In the genomic region with DNA sequence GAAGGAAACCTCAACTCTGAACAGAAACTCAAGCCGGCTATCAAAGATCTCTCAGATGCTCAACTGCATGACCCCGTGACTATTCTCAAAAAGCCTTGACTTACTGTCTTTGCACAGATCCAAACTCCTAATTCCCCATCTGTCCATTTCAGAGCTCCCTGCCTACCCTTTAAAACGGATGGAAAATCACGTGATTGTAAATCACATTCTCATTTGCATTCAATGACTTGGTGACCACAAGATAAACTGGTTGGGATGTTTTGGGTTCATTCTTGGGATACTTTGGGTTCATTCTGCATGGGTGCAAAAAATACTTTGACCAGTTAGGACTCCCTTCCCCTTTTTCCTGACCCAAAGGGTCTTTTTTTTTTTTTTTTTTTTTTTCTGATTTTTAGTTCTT, we compare ENCODE assay signal across 1 cellular context.
TF ChIP-seq lines count a peak whose summit lies in the region.

No MANE protein-coding gene starts in this region.

TF ChIP-seq in K562, 482 proteins besides CTCF, POLR2A, EP300 and RAD21:
- TF ChIP-seq SOX6 (IDR thresholded peaks at IDR 0.05) = 0 out of 2 replicates have a peak, but pooled peaks have one; percentile 20
- TF ChIP-seq, protein P1, sequence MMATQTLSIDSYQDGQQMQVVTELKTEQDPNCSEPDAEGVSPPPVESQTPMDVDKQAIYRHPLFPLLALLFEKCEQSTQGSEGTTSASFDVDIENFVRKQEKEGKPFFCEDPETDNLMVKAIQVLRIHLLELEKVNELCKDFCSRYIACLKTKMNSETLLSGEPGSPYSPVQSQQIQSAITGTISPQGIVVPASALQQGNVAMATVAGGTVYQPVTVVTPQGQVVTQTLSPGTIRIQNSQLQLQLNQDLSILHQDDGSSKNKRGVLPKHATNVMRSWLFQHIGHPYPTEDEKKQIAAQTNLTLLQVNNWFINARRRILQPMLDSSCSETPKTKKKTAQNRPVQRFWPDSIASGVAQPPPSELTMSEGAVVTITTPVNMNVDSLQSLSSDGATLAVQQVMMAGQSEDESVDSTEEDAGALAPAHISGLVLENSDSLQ (IDR thresholded peaks at IDR 0.05) = 0 out of 2 replicates have a peak, but pooled peaks have one; percentile 21
- TF ChIP-seq, protein P2, sequence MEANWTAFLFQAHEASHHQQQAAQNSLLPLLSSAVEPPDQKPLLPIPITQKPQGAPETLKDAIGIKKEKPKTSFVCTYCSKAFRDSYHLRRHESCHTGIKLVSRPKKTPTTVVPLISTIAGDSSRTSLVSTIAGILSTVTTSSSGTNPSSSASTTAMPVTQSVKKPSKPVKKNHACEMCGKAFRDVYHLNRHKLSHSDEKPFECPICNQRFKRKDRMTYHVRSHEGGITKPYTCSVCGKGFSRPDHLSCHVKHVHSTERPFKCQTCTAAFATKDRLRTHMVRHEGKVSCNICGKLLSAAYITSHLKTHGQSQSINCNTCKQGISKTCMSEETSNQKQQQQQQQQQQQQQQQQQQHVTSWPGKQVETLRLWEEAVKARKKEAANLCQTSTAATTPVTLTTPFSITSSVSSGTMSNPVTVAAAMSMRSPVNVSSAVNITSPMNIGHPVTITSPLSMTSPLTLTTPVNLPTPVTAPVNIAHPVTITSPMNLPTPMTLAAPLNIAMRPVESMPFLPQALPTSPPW (CRISPR knock-in tag; IDR thresholded peaks at IDR 0.05) = no peak
- TF ChIP-seq, protein P3, sequence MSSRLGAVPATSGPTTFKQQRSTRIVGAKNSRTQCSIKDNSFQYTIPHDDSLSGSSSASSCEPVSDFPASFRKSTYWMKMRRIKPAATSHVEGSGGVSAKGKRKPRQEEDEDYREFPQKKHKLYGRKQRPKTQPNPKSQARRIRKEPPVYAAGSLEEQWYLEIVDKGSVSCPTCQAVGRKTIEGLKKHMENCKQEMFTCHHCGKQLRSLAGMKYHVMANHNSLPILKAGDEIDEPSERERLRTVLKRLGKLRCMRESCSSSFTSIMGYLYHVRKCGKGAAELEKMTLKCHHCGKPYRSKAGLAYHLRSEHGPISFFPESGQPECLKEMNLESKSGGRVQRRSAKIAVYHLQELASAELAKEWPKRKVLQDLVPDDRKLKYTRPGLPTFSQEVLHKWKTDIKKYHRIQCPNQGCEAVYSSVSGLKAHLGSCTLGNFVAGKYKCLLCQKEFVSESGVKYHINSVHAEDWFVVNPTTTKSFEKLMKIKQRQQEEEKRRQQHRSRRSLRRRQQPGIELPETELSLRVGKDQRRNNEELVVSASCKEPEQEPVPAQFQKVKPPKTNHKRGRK (tag; IDR thresholded peaks at IDR 0.05) = no peak
- no peak for TF ChIP-seq ZNF785 (CRISPR knock-in tag; IDR thresholded peaks at IDR 0.05)
- TF ChIP-seq, protein P4, sequence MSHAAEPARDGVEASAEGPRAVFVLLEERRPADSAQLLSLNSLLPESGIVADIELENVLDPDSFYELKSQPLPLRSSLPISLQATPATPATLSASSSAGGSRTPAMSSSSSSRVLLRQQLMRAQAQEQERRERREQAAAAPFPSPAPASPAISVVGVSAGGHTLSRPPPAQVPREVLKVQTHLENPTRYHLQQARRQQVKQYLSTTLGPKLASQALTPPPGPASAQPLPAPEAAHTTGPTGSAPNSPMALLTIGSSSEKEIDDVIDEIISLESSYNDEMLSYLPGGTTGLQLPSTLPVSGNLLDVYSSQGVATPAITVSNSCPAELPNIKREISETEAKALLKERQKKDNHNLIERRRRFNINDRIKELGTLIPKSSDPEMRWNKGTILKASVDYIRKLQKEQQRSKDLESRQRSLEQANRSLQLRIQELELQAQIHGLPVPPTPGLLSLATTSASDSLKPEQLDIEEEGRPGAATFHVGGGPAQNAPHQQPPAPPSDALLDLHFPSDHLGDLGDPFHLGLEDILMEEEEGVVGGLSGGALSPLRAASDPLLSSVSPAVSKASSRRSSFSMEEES (CRISPR knock-in tag; IDR thresholded peaks at IDR 0.05) = peak; percentile 96
- TF ChIP-seq SLC30A9 (CRISPR knock-in tag; IDR thresholded peaks at IDR 0.05) = no peak
- 0 out of 2 replicates have a peak, but pooled peaks have one; percentile 4 for TF ChIP-seq CBFA2T2 (conservative IDR thresholded peaks at IDR 0.05)
- TF ChIP-seq ESRRB (CRISPR knock-in tag; IDR thresholded peaks at IDR 0.05; ENCODE audit: borderline replicate concordance) = no peak
- TF ChIP-seq MYBL2 (IDR thresholded peaks at IDR 0.05; ENCODE audit: low read depth) = no peak
- TF ChIP-seq MYBL2 (CRISPR knock-in tag; IDR thresholded peaks at IDR 0.05; ENCODE audit: borderline replicate concordance) = no peak
- no peak for TF ChIP-seq KAT2B (IDR thresholded peaks at IDR 0.05; ENCODE audit: low read depth, low read length)
- TF ChIP-seq ZNF431 (CRISPR knock-in tag; IDR thresholded peaks at IDR 0.05) = no peak
- TF ChIP-seq ZNF384 (IDR thresholded peaks at IDR 0.05; ENCODE audit: low read depth, low read length) = no peak
- peak; percentile 58 for TF ChIP-seq RAD51 (IDR thresholded peaks at IDR 0.05; ENCODE audit: borderline replicate concordance, low read depth)
- TF ChIP-seq FOSL1 (tag; conservative IDR thresholded peaks at IDR 0.05) = no peak
- peak; percentile 78; the same call in 1 of the 2 replicates for TF ChIP-seq TOE1 (IDR thresholded peaks at IDR 0.05; ENCODE audit: borderline replicate concordance)
- TF ChIP-seq TOE1 (CRISPR knock-in tag; IDR thresholded peaks at IDR 0.05; ENCODE audit: borderline replicate concordance, low read depth) = no peak
- TF ChIP-seq, protein P5, sequence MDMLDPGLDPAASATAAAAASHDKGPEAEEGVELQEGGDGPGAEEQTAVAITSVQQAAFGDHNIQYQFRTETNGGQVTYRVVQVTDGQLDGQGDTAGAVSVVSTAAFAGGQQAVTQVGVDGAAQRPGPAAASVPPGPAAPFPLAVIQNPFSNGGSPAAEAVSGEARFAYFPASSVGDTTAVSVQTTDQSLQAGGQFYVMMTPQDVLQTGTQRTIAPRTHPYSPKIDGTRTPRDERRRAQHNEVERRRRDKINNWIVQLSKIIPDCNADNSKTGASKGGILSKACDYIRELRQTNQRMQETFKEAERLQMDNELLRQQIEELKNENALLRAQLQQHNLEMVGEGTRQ (CRISPR knock-in tag; IDR thresholded peaks at IDR 0.05) = peak; percentile 54
